In genomic region chr2:150570712-150571111, GRCh38 we compare ENCODE assay signal across 14 cellular contexts.
DNase-seq lines count a peak whose midpoint lies in the region; TF ChIP-seq lines count a peak whose summit lies in the region.
"Had no signal": no experiment of that assay in that cellular context is flagged by ENCODE, and none has a peak within 500 bp of the region (broad histone marks: within the 10 kb centered on the region; RNA-seq: fewer than 3 reads in every experiment).

No MANE protein-coding gene starts in this region.

- TF ChIP-seq POLR2A in suprapubic skin (IDR thresholded peaks at IDR 0.05), result no peak

- H3K4me1 ChIP-seq in suprapubic skin, result no peaks in the 10 kb centered on the region
- H3K4me1 ChIP-seq: BLaER1, spleen, upper lobe of right lung had no signal

- 76% methylated on average over 1 of the region's 1 CpG for WGBS in suprapubic skin

- H3K27ac ChIP-seq in suprapubic skin, result no peak overlapping the region
- H3K27ac ChIP-seq: BLaER1, spleen, upper lobe of right lung had no signal

- no peak for TF ChIP-seq CTCF in cardiac fibroblast (IDR thresholded peaks at IDR 0.05; ENCODE audit: low read depth, low read length)
- TF ChIP-seq CTCF in suprapubic skin (IDR thresholded peaks at IDR 0.05), result no peak

- DNase-seq in AG08395 (ENCODE audit: low spot score) (peak; percentile 72), LHCN-M2 (ENCODE audit: low read depth) (peak; percentile 88), cardiac fibroblast (ENCODE audit: low read depth in 2 of 2) (peak; percentile 77 to 85), kidney tubule cell (ENCODE audit: low spot score) (peak; percentile 94), hippocampal formation (lab: John Stamatoyannopoulos, UW) (no peak), posterior vena cava (ENCODE audit: low spot score) (no peak), suprapubic skin (ENCODE audit: low spot score in 2 of 2) (no peak)
- DNase-seq in activated CD4-positive, alpha-beta T cell treated with anti-CD3 and anti-CD28 coated beads, Interleukin-2, amount 50 U/mL, for 48 hours, result no peak
- DNase-seq: activated CD8-positive, alpha-beta memory T cell treated with anti-CD3 and anti-CD28 coated beads, Interleukin-2, amount 50 U/mL, for 4 hours; amygdala; effector memory CD8-positive, alpha-beta T cell; spleen; upper lobe of right lung had no signal

- H3K4me3 ChIP-seq in cardiac fibroblast (replicated peaks in 1 of 2; ENCODE audit: low read depth in 2 of 2, low read length in 2 of 2) (no peak overlapping the region), suprapubic skin (no peak overlapping the region)
- H3K4me3 ChIP-seq: BLaER1, spleen, upper lobe of right lung had no signal

- no peaks in the 10 kb centered on the region for H3K36me3 ChIP-seq in suprapubic skin
- H3K36me3 ChIP-seq: BLaER1, spleen, upper lobe of right lung had no signal

- no peaks in the 10 kb centered on the region for H3K27me3 ChIP-seq in suprapubic skin
- H3K27me3 ChIP-seq: BLaER1, spleen, upper lobe of right lung had no signal

- no peak for TF ChIP-seq EP300 in suprapubic skin (IDR thresholded peaks at IDR 0.05)

- H3K9me3 ChIP-seq in suprapubic skin, result no peaks in the 10 kb centered on the region
- H3K9me3 ChIP-seq: BLaER1, spleen, upper lobe of right lung had no signal

- intact Hi-C loops in posterior vena cava (cut with DNase I), result no loop called here

Comparison
In these comparisons a context has a peak if more than half of its experiments do, and no peak if none do; other contexts are left out.
1. DNase-seq: peak in AG08395 (single experiment), LHCN-M2 (single experiment), cardiac fibroblast (2 of 2) and kidney tubule cell (single experiment); none in hippocampal formation (0 of 2), posterior vena cava (single experiment), activated CD4-positive, alpha-beta T cell treated with anti-CD3 and anti-CD28 coated beads, Interleukin-2, amount 50 U/mL, for 48 hours (0 of 2) and suprapubic skin (0 of 2).